Comparison of ENCODE assay signal across 8 cellular contexts in genomic region chr16:85611455-85612190, GRCh38. TPM values are rescaled to one million over a fixed set of nuclear protein-coding genes. Genes with fewer than 3 reads are reported as not detected.
DNase-seq lines count a peak whose midpoint lies in the region; ATAC-seq and TF ChIP-seq lines count a peak whose summit lies in the region.

No MANE protein-coding gene starts in this region.

- H3K9me3 Mint-ChIP-seq in CD4-positive, alpha-beta memory T cell = no peaks in the 10 kb centered on the region
- no peaks in the 10 kb centered on the region for H3K9me3 Mint-ChIP-seq in natural killer cell treated with Interleukin-12 subunit alpha and Interleukin-12 subunit beta and Interleukin-15 and Interleukin-18, amount 100 ng/mL, for 72 hours

- POLR2A ChIA-PET in CD4-positive, alpha-beta memory T cell (lab: Charles Lee; ENCODE audit: partially characterized antibody) = interaction anchor here (1.3 to 4.5 kb wide), 4 partner anchors 54 to 163 kb away, joined by 5 to 45 read pairs (median 8); no protein-coding TSS in a partner anchor

- H4K20me1 ChIP-seq in OCI-LY1 (ENCODE audit: insufficient read depth, low read length) = no peaks in the 10 kb centered on the region

- H2AFZ ChIP-seq in OCI-LY1 (ENCODE audit: low read length) = no peak overlapping the region

- H3K79me2 ChIP-seq in OCI-LY1 (ENCODE audit: insufficient read depth, low read length) = peaks cover 6% of the 10 kb centered on the region

- no peaks in the 10 kb centered on the region for H3F3A ChIP-seq in OCI-LY1 (ENCODE audit: insufficient read depth, low read length)

- no peak overlapping the region for H3K27ac Mint-ChIP-seq in CD4-positive, alpha-beta memory T cell
- no peak overlapping the region for H3K27ac Mint-ChIP-seq in natural killer cell treated with Interleukin-12 subunit alpha and Interleukin-12 subunit beta and Interleukin-15 and Interleukin-18, amount 100 ng/mL, for 72 hours

- WGBS in tibial nerve, 2 donors = 2% methylated on average over 24 of the region's 83 CpGs; no CpG with 5 or more reads in 1 of the 2 donors

- no peaks in the 10 kb centered on the region for H3K27me3 ChIP-seq in CD4-positive, alpha-beta memory T cell (ENCODE audit: insufficient read depth, low read length)
- H3K27me3 ChIP-seq in HUES48 (ENCODE audit: control insufficient read depth, insufficient read depth, low read length) (peaks cover 8% of the 10 kb centered on the region; the same call in 1 of the 2 replicates), OCI-LY1 (ENCODE audit: insufficient read depth, low read length) (no peaks in the 10 kb centered on the region), tibial nerve (no peaks in the 10 kb centered on the region)

- peak in 1 of 2 donors; percentile 37 for TF ChIP-seq POLR2A in tibial nerve (IDR thresholded peaks at IDR 0.05)

- TF ChIP-seq EP300 in tibial nerve (IDR thresholded peaks at IDR 0.05) = peak in 1 of 2 donors; percentile 33

- TF ChIP-seq CTCF in OCI-LY1 (IDR thresholded peaks at IDR 0.05; ENCODE audit: low read length) (no peak), tibial nerve (IDR thresholded peaks at IDR 0.05) (peak in 2 of 5 experiments; percentile 31 to 32)

- peak; percentile 29 to 58 (median 40) for DNase-seq in CD4-positive, alpha-beta memory T cell
- peak; percentile 25 for DNase-seq in activated gamma-delta T cell treated with anti-CD3 and anti-CD28 coated beads, Interleukin-2, amount 50 U/mL, for 16 hours (ENCODE audit: low read depth)
- DNase-seq in foreskin melanocyte = peak; percentile 54
- DNase-seq in natural killer cell treated with Interleukin-12 subunit alpha and Interleukin-12 subunit beta and Interleukin-15 and Interleukin-18, amount 100 ng/mL, for 72 hours (ENCODE audit: low spot score) = no peak
- peak; percentile 67 to 69 for DNase-seq in tibial nerve (ENCODE audit: low spot score in 2 of 2)

- peak overlapping the region; percentile 26 for H3K27ac ChIP-seq in CD4-positive, alpha-beta memory T cell (ENCODE audit: low read depth, low read length)
- H3K27ac ChIP-seq in HUES48 (ENCODE audit: low read depth, low read length) = peak overlapping the region; percentile 84
- peak overlapping the region; percentile 87 for H3K27ac ChIP-seq in OCI-LY1 (ENCODE audit: low read depth, low read length, poor library complexity, severe bottlenecking)
- H3K27ac ChIP-seq in tibial nerve = peak overlapping the region; percentile 70 to 94 (median 89)

- peak overlapping the region in 1 of 2 donors; percentile 37 for H3K4me3 ChIP-seq in CD4-positive, alpha-beta memory T cell (ENCODE audit: low read length in 2 of 2)
- H3K4me3 ChIP-seq in HUES48 (ENCODE audit: low read depth, low read length) (peak overlapping the region; percentile 68), OCI-LY1 (ENCODE audit: low read depth, low read length, poor library complexity, severe bottlenecking) (peak overlapping the region; percentile 75), tibial nerve (peak overlapping the region; percentile 50 to 80 (median 62))

- H3K4me1 Mint-ChIP-seq in CD4-positive, alpha-beta memory T cell = peaks cover 6 to 50% (median 22%) of the 10 kb centered on the region in 4 donors
- H3K4me1 Mint-ChIP-seq in natural killer cell treated with Interleukin-12 subunit alpha and Interleukin-12 subunit beta and Interleukin-15 and Interleukin-18, amount 100 ng/mL, for 72 hours (ENCODE audit: low read depth in 2 of 2) = peaks cover 26 to 43% of the 10 kb centered on the region in 2 donors

- ATAC-seq in natural killer cell treated with Interleukin-12 subunit alpha and Interleukin-12 subunit beta and Interleukin-15 and Interleukin-18, amount 100 ng/mL, for 72 hours = peak in 1 of 2 donors; percentile 0
- ATAC-seq in GM21529 (IDR thresholded peaks at IDR 0.05; ENCODE audit: unreplicated experiment) = no peak

- H3K9me3 ChIP-seq in CD4-positive, alpha-beta memory T cell (ENCODE audit: control insufficient read depth in 1 of 2, low read length in 2 of 2) = no peaks in the 10 kb centered on the region
- H3K9me3 ChIP-seq in HUES48 (ENCODE audit: control insufficient read depth, insufficient read depth, low read length) (no peaks in the 10 kb centered on the region), OCI-LY1 (ENCODE audit: low read length) (no peaks in the 10 kb centered on the region), tibial nerve (no peaks in the 10 kb centered on the region)

- H3K9me2 ChIP-seq in OCI-LY1 (ENCODE audit: low read depth, low read length) = no peaks in the 10 kb centered on the region

- H3K4me3 Mint-ChIP-seq in CD4-positive, alpha-beta memory T cell = peak overlapping the region in 6 of 8 donors; percentile 16 to 67 (median 55)
- H3K4me3 Mint-ChIP-seq in natural killer cell treated with Interleukin-12 subunit alpha and Interleukin-12 subunit beta and Interleukin-15 and Interleukin-18, amount 100 ng/mL, for 72 hours = peak overlapping the region; percentile 55

- no peaks in the 10 kb centered on the region for H3K36me3 ChIP-seq in CD4-positive, alpha-beta memory T cell (ENCODE audit: insufficient read depth, low read length)
- peaks cover 2% of the 10 kb centered on the region for H3K36me3 ChIP-seq in HUES48 (ENCODE audit: control insufficient read depth, insufficient read depth, low read length)
- H3K36me3 ChIP-seq in OCI-LY1 (ENCODE audit: insufficient read depth, low read length) = no peaks in the 10 kb centered on the region
- no peaks in the 10 kb centered on the region for H3K36me3 ChIP-seq in tibial nerve

- CTCF ChIA-PET in CD4-positive, alpha-beta memory T cell (lab: Charles Lee; ENCODE audit: partially characterized antibody) = interaction anchor here (0.9 to 4.9 kb wide), 7 partner anchors 42 to 191 kb away, joined by 3 to 77 read pairs (median 5); no protein-coding TSS in a partner anchor

- H3K4me2 ChIP-seq in OCI-LY1 (ENCODE audit: low read length) = peak overlapping the region; percentile 77

- intact Hi-C loops in CD4-positive, alpha-beta memory T cell (cut with micrococcal nuclease) = no loop called here

- H3K4me1 ChIP-seq in CD4-positive, alpha-beta memory T cell (ENCODE audit: insufficient read depth, low read length) = peaks cover 41% of the 10 kb centered on the region
- peaks cover 54% of the 10 kb centered on the region for H3K4me1 ChIP-seq in HUES48 (ENCODE audit: control insufficient read depth, insufficient read depth, low read length)
- peaks cover 74% of the 10 kb centered on the region for H3K4me1 ChIP-seq in OCI-LY1 (ENCODE audit: insufficient read depth, low read length, severe bottlenecking)
- peaks cover 0 to 81% (median 52%) of the 10 kb centered on the region in 4 donors for H3K4me1 ChIP-seq in tibial nerve

- H3K9ac ChIP-seq in HUES48 (ENCODE audit: low read depth, low read length) (peak overlapping the region; percentile 83), OCI-LY1 (ENCODE audit: low read length) (peak overlapping the region; percentile 82)

- no peaks in the 10 kb centered on the region for H3K27me3 Mint-ChIP-seq in CD4-positive, alpha-beta memory T cell
- H3K27me3 Mint-ChIP-seq in natural killer cell treated with Interleukin-12 subunit alpha and Interleukin-12 subunit beta and Interleukin-15 and Interleukin-18, amount 100 ng/mL, for 72 hours = no peaks in the 10 kb centered on the region

- peaks cover 0 to 2% of the 10 kb centered on the region in 2 donors for H3K36me3 Mint-ChIP-seq in CD4-positive, alpha-beta memory T cell
- no peaks in the 10 kb centered on the region for H3K36me3 Mint-ChIP-seq in natural killer cell treated with Interleukin-12 subunit alpha and Interleukin-12 subunit beta and Interleukin-15 and Interleukin-18, amount 100 ng/mL, for 72 hours

RNA-seq across cellular contexts. Expression of gene GSE1, which starts 1.5 kb away (rescaled TPM):
- 10 to 100 TPM; 24.1 to 25.0 TPM for total RNA-seq in CD4-positive, alpha-beta memory T cell
- 1 to 10 TPM in 1 of 2 donors, under 1 TPM in 1; 0.23 to 2.1 TPM for polyA plus RNA-seq in CD4-positive, alpha-beta memory T cell
- 100 to 1,000 TPM in 1 of 2 donors, 10 to 100 TPM in 1; 84.9 to 146 TPM for total RNA-seq in natural killer cell treated with Interleukin-12 subunit alpha and Interleukin-12 subunit beta and Interleukin-15 and Interleukin-18, amount 100 ng/mL, for 72 hours
- total RNA-seq in tibial nerve = 100 to 1,000 TPM in 1 of 4 donors, 10 to 100 TPM in 3; 65.1 to 147 (median 83.5) TPM

Comparison
In these comparisons a context has a peak if more than half of its experiments do, and no peak if none do; other contexts are left out.
1. H3K27ac ChIP-seq: peak in every context shown above with its lines; median percentile 89 in tibial nerve; 87 in OCI-LY1; 84 in HUES48; 26 in CD4-positive, alpha-beta memory T cell.